Comparison of ENCODE assay signal across 8 cellular contexts in the genomic region with DNA sequence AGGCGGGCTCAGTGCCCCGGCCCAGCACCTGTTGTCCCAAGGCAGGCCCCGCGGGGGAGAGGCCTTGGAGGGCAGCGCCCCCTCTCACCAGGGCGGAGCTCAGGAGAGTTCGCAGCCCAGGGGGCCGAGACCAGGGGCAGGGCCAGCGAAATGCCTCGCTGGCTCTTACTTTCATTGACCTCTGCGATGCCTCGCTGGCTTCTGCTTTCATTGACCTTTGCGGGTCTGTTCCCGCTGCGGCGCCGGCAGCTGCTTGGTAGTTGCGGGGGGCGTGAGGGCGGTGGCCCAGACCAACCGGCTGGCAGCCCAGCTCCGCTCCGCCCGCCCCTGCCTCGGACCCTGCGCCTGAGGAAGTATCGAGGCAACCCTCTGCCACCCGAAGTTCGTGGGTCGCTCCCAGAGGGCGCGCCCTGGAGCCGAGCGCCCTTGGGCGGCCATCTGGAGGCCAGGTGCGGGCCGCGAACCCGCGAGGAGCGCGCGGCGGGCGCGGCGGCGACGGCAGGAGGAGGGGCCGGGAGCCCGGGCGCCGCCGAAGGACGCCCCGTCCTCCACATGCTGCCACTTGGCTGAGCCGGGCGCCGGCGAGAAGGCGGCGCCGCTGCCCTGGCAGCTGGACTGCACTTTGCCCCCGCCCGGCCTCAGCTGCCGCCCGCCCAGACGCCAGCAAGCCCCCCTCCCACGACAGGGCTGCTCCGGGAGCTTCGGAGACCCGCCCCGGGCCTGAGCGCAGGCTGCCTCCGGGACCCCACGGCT.
DNase-seq lines count a peak whose midpoint lies in the region; ATAC-seq and TF ChIP-seq lines count a peak whose summit lies in the region.

No MANE protein-coding gene starts in this region.

- no peaks in the 10 kb centered on the region for H3K36me3 ChIP-seq in GM23338 (ENCODE audit: insufficient read depth)
- no peaks in the 10 kb centered on the region for H3K36me3 ChIP-seq in aorta (ENCODE audit: control insufficient read depth in 1 of 2, insufficient read depth in 2 of 2, low read length in 1 of 2)

- H3K9me3 Mint-ChIP-seq in GM23338 (no peaks in the 10 kb centered on the region), WTC11 (no peaks in the 10 kb centered on the region)
- H3K9me3 Mint-ChIP-seq in naive thymus-derived CD8-positive, alpha-beta T cell, result peaks cover 0 to 1% (median 0%) of the 10 kb centered on the region in 9 donors

- no peaks in the 10 kb centered on the region for H3K9me2 ChIP-seq in GM23338 (ENCODE audit: insufficient read depth)

- DNase-seq in activated T-cell treated with anti-CD3 and anti-CD28 coated beads for 48 hours (ENCODE audit: low read depth), result peak; percentile 28
- DNase-seq in activated T-cell treated with anti-CD3 and anti-CD28 coated beads for 4 hours, result no peak
- DNase-seq in GM23338 (ENCODE audit: low spot score), result peak; percentile 86
- peak; percentile 86 for DNase-seq in KBM-7
- DNase-seq in WTC11 (ENCODE audit: low spot score), result peak; percentile 74
- no peak for DNase-seq in fibroblast of the aortic adventitia (ENCODE audit: low read depth)
- DNase-seq in naive thymus-derived CD8-positive, alpha-beta T cell, result peak in 6 of 10 donors; percentile 3 to 21 (median 15)
- peak; percentile 58 to 83 for DNase-seq in aorta

- H3K27me3 Mint-ChIP-seq in GM23338 (ENCODE audit: insufficient read depth, low read depth, poor library complexity), result peaks cover 7% of the 10 kb centered on the region
- peaks cover 18% of the 10 kb centered on the region for H3K27me3 Mint-ChIP-seq in WTC11 (ENCODE audit: low read depth)
- H3K27me3 Mint-ChIP-seq in naive thymus-derived CD8-positive, alpha-beta T cell, result peaks cover 9 to 42% (median 34%) of the 10 kb centered on the region in 5 donors

- CTCF ChIA-PET in WTC11 (lab: Charles Lee), result interaction anchor here (0.6 to 2.3 kb wide), 20 partner anchors 8 to 500 kb away, joined by 3 to 26 read pairs (median 5); a partner anchor contains a TSS

- H2AFZ ChIP-seq in GM23338, result peak overlapping the region; percentile 99

- ATAC-seq in GM23338, result peak; percentile 89
- ATAC-seq in WTC11, result peak; percentile 86
- peak; percentile 68 to 69 for ATAC-seq in naive thymus-derived CD8-positive, alpha-beta T cell
- ATAC-seq in aorta (ENCODE audit: low FRiP score), result peak; percentile 85

- H3K79me2 ChIP-seq in GM23338 (replicated peaks; ENCODE audit: insufficient read depth), result no peaks in the 10 kb centered on the region

- H3K27ac ChIP-seq in GM23338 (ENCODE audit: low read depth), result no peak overlapping the region
- H3K27ac ChIP-seq in aorta (ENCODE audit: low read depth in 1 of 2, low read length in 2 of 2), result peak overlapping the region; percentile 36 to 86

- peak overlapping the region; percentile 79 for H3K4me3 ChIP-seq in GM23338
- peak overlapping the region; percentile 67 for H3K4me3 ChIP-seq in fibroblast of the aortic adventitia (ENCODE audit: low read depth, low read length)
- peak overlapping the region; percentile 51 to 65 for H3K4me3 ChIP-seq in aorta (ENCODE audit: low read length in 2 of 2)

- no peaks in the 10 kb centered on the region for H4K20me1 ChIP-seq in GM23338 (replicated peaks; ENCODE audit: insufficient read depth)

- in situ Hi-C loops in KBM-7 (cut with MboI; ENCODE audit: low pct_unique_long_range_greater_than_20kb, low sequenced_read_pairs), result no loop called here

- no peaks in the 10 kb centered on the region for H3K36me3 Mint-ChIP-seq in GM23338 (ENCODE audit: low read depth)
- no peaks in the 10 kb centered on the region for H3K36me3 Mint-ChIP-seq in WTC11
- peaks cover 0 to 13% (median 0%) of the 10 kb centered on the region in 3 donors for H3K36me3 Mint-ChIP-seq in naive thymus-derived CD8-positive, alpha-beta T cell

- H3F3A ChIP-seq in GM23338 (replicated peaks; ENCODE audit: low read depth), result no peaks in the 10 kb centered on the region

- no peak overlapping the region for H3K27ac Mint-ChIP-seq in GM23338
- H3K27ac Mint-ChIP-seq in WTC11, result no peak overlapping the region
- no peak overlapping the region for H3K27ac Mint-ChIP-seq in naive thymus-derived CD8-positive, alpha-beta T cell

- no peaks in the 10 kb centered on the region for H3K9me3 ChIP-seq in aorta (ENCODE audit: control insufficient read depth, low read length)

- WGBS in aorta, 2 donors, result 0% methylated on average over 68 to 76 of the region's 76 CpGs

- POLR2A ChIA-PET in WTC11 (lab: Charles Lee), result interaction anchor here (1.4 to 1.5 kb wide), 2 partner anchors 21 to 36 kb away, joined by 3 read pairs; no protein-coding TSS in a partner anchor
- POLR2A ChIA-PET in naive thymus-derived CD8-positive, alpha-beta T cell (lab: Charles Lee), result no interaction called here

- intact Hi-C loops in aorta (cut with DNase I), result no loop called here

- H3K4me1 Mint-ChIP-seq in GM23338 (peaks cover 9% of the 10 kb centered on the region), WTC11 (peaks cover 8% of the 10 kb centered on the region)
- peaks cover 2 to 19% (median 13%) of the 10 kb centered on the region in 4 donors for H3K4me1 Mint-ChIP-seq in naive thymus-derived CD8-positive, alpha-beta T cell

- H3K4me3 Mint-ChIP-seq in GM23338 (peak overlapping the region; percentile 76; the same call in 2 of the 3 replicates), WTC11 (peak overlapping the region; percentile 71)
- H3K4me3 Mint-ChIP-seq in naive thymus-derived CD8-positive, alpha-beta T cell, result peak overlapping the region in 5 of 10 donors; percentile 4 to 74 (median 69)

- H3K4me1 ChIP-seq in GM23338 (ENCODE audit: insufficient read depth) (peaks cover 8% of the 10 kb centered on the region; the same call in 1 of the 2 replicates), aorta (ENCODE audit: control insufficient read depth in 1 of 2, insufficient read depth in 2 of 2, low read length in 2 of 2) (no peaks in the 10 kb centered on the region)

- H3K4me2 ChIP-seq in GM23338, result peak overlapping the region; percentile 90

- H3K27me3 ChIP-seq in GM23338 (ENCODE audit: insufficient read depth) (peaks cover 28% of the 10 kb centered on the region), aorta (ENCODE audit: control insufficient read depth in 1 of 2, insufficient read depth in 2 of 2, low read length in 1 of 2) (no peaks in the 10 kb centered on the region)

- TF ChIP-seq CTCF in GM23338 (conservative IDR thresholded peaks at IDR 0.05; ENCODE audit: low read depth in 2 of 2) (peak; percentile 56 to 70), WTC11 (IDR thresholded peaks at IDR 0.05) (no peak; the same call in 1 of the 2 replicates), fibroblast of the aortic adventitia (IDR thresholded peaks at IDR 0.05; ENCODE audit: insufficient read depth, low read length) (peak; percentile 41)

TF ChIP-seq in GM23338, 12 proteins besides CTCF, POLR2A, EP300 and RAD21 (continues in another document):
- no peak for TF ChIP-seq ZNF331 (CRISPR knock-in tag; IDR thresholded peaks at IDR 0.05; ENCODE audit: low read depth)
- TF ChIP-seq EZH2phosphoT487 (IDR thresholded peaks at IDR 0.05; ENCODE audit: unreplicated experiment), result no peak
- no peak for TF ChIP-seq JUNB (IDR thresholded peaks at IDR 0.05; ENCODE audit: unreplicated experiment)
- TF ChIP-seq STAT1 (IDR thresholded peaks at IDR 0.05; ENCODE audit: unreplicated experiment), result no peak
- no peak for TF ChIP-seq EZH2 (IDR thresholded peaks at IDR 0.05; ENCODE audit: low read depth, unreplicated experiment)
- no peak for TF ChIP-seq POLR2AphosphoS5 (IDR thresholded peaks at IDR 0.05; ENCODE audit: low read depth)
- TF ChIP-seq NANOG (IDR thresholded peaks at IDR 0.05; ENCODE audit: borderline replicate concordance), result no peak
- TF ChIP-seq ZNF114 (CRISPR knock-in tag; IDR thresholded peaks at IDR 0.05), result no peak

TF ChIP-seq in WTC11, 78 proteins besides CTCF, POLR2A, EP300 and RAD21 (continues in another document):
- TF ChIP-seq KAT7 (CRISPR knock-in tag; IDR thresholded peaks at IDR 0.05; ENCODE audit: borderline replicate concordance) (peak; percentile 71; the same call in 1 of the 2 replicates), ZNF121 (CRISPR knock-in tag; IDR thresholded peaks at IDR 0.05) (no peak), SP1 (CRISPR knock-in tag; conservative IDR thresholded peaks at IDR 0.05) (no peak), GABPB1 (CRISPR knock-in tag; IDR thresholded peaks at IDR 0.05) (peak; percentile 51), RELA (CRISPR knock-in tag; IDR thresholded peaks at IDR 0.05; ENCODE audit: borderline replicate concordance) (0 out of 2 replicates have a peak, but pooled peaks have one; percentile 21), ZNF423 (CRISPR knock-in tag; IDR thresholded peaks at IDR 0.05) (peak; percentile 89)
- TF ChIP-seq, protein P1, sequence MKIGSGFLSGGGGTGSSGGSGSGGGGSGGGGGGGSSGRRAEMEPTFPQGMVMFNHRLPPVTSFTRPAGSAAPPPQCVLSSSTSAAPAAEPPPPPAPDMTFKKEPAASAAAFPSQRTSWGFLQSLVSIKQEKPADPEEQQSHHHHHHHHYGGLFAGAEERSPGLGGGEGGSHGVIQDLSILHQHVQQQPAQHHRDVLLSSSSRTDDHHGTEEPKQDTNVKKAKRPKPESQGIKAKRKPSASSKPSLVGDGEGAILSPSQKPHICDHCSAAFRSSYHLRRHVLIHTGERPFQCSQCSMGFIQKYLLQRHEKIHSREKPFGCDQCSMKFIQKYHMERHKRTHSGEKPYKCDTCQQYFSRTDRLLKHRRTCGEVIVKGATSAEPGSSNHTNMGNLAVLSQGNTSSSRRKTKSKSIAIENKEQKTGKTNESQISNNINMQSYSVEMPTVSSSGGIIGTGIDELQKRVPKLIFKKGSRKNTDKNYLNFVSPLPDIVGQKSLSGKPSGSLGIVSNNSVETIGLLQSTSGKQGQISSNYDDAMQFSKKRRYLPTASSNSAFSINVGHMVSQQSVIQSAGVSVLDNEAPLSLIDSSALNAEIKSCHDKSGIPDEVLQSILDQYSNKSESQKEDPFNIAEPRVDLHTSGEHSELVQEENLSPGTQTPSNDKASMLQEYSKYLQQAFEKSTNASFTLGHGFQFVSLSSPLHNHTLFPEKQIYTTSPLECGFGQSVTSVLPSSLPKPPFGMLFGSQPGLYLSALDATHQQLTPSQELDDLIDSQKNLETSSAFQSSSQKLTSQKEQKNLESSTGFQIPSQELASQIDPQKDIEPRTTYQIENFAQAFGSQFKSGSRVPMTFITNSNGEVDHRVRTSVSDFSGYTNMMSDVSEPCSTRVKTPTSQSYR (CRISPR knock-in tag; IDR thresholded peaks at IDR 0.05), result no peak
- TF ChIP-seq, protein P2, sequence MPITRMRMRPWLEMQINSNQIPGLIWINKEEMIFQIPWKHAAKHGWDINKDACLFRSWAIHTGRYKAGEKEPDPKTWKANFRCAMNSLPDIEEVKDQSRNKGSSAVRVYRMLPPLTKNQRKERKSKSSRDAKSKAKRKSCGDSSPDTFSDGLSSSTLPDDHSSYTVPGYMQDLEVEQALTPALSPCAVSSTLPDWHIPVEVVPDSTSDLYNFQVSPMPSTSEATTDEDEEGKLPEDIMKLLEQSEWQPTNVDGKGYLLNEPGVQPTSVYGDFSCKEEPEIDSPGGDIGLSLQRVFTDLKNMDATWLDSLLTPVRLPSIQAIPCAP (CRISPR knock-in tag; IDR thresholded peaks at IDR 0.05), result no peak
- TF ChIP-seq, protein P3, sequence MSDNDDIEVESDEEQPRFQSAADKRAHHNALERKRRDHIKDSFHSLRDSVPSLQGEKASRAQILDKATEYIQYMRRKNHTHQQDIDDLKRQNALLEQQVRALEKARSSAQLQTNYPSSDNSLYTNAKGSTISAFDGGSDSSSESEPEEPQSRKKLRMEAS (CRISPR knock-in tag; IDR thresholded peaks at IDR 0.05), result peak; percentile 54; the same call in 1 of the 2 replicates

Comparison
In these comparisons a context has a peak if more than half of its experiments do, and no peak if none do; other contexts are left out.
1. DNase-seq: peak in activated T-cell treated with anti-CD3 and anti-CD28 coated beads for 48 hours (single experiment), GM23338 (single experiment), KBM-7 (single experiment), WTC11 (single experiment), naive thymus-derived CD8-positive, alpha-beta T cell (6 of 10) and aorta (2 of 2); none in activated T-cell treated with anti-CD3 and anti-CD28 coated beads for 4 hours (single experiment) and fibroblast of the aortic adventitia (single experiment).
2. Peak in every context shown above with its lines, with median percentiles within 50 percentile points of each other: ATAC-seq and H3K4me3 ChIP-seq.